ENCODE assay signal across 19 cellular contexts in genomic region chr15:62257991-62258390, GRCh38.
"Had no signal": no experiment of that assay in that cellular context is flagged by ENCODE, and none has a peak within 500 bp of the region (broad histone marks: within the 10 kb centered on the region; RNA-seq: fewer than 3 reads in every experiment).

No MANE protein-coding gene starts in this region.

- H3K9me3 ChIP-seq: testis had no signal

- H3K4me3 ChIP-seq: dorsolateral prefrontal cortex, left lung, mucosa of descending colon, right atrium auricular region, smooth muscle cell, stomach, testis, transverse colon, vagina had no signal

- H3K27me3 ChIP-seq: dorsolateral prefrontal cortex, left lung, right atrium auricular region, stomach, testis, transverse colon, vagina had no signal

- H3K27ac ChIP-seq: dorsolateral prefrontal cortex, left lung, parathyroid adenoma, right atrium auricular region, stomach, testis, transverse colon, vagina had no signal

- H3K4me1 ChIP-seq: left lung, parathyroid adenoma, right atrium auricular region, testis, transverse colon, vagina had no signal

- DNase-seq: dorsolateral prefrontal cortex; effector CD4-positive, alpha-beta T cell; left cardiac atrium; left lung; mesenchymal stem cell; mucosa of descending colon; naive B cell; stimulated activated CD4-positive, alpha-beta T cell treated with anti-CD3 and anti-CD28 coated beads, Interleukin-12 subunit alpha, Interleukin-12 subunit beta, amount 100 ng/mL, for 4 hours; stimulated activated CD4-positive, alpha-beta T cell treated with anti-CD3 and anti-CD28 coated beads, Interleukin-1b, Interleukin-23, amount 100 ng/mL, for 48 hours; stimulated activated CD4-positive, alpha-beta T cell treated with anti-CD3 and anti-CD28 coated beads, Interleukin-4, amount 100 ng/mL, for 1 hour; stimulated activated naive CD4-positive, alpha-beta T cell treated with Interleukin-2 at 50 U/mL for 16 hours; stomach; substantia nigra; testis; transverse colon had no signal

- H3K36me3 ChIP-seq: left lung, right atrium auricular region, stomach, transverse colon, vagina had no signal
